In the genomic region with DNA sequence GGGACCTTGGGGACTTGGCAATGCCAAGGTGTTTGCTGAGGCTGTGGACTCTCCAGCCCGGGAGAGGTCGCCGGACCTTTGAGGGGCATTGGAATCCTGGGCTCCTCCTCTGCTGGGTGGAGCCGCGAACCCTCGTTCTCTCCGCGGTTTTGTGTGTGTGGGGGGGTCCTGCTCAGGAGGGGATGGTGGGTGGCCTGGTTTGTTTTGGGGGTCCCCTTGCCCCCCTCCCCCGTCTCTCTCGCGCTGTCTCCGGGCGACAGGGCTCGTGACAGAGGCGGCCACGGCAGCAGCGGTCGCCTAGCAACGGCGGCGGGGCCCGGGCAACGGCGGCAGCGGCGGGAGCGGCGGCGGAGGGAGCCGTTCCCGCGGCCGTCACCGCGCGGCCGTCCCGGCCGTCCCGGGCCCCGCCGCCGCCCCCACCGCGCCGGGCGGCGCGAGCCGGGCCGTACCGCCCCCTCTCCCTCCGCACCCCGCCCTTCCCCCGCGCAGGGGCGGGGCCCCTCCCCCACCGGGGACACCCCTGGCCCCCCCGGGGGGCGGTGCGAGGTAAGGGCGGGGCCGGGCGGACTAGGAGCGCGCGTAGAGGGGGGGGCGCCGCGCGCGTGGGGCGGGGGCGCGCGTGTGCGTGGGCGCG, we compare ENCODE assay signal across 8 cellular contexts. TPM values are rescaled to one million over a fixed set of nuclear protein-coding genes. Genes with fewer than 3 reads are reported as not detected.
A peak's percentile ranks its signal among the peaks of the same experiment; 100 is the strongest.
DNase-seq lines count a peak whose midpoint lies in the region; TF ChIP-seq lines count a peak whose summit lies in the region.

No MANE protein-coding gene starts in this region.

- peaks cover 84% of the 10 kb centered on the region for H3K4me1 Mint-ChIP-seq in HFFc6 (ENCODE audit: low read depth)

- peak overlapping the region; percentile 87 to 97 for H3K27ac ChIP-seq in coronary artery

- no peaks in the 10 kb centered on the region for H3K9me3 Mint-ChIP-seq in HFFc6

- H3K36me3 Mint-ChIP-seq in HFFc6 (ENCODE audit: low read depth) = peaks cover 22% of the 10 kb centered on the region

- TF ChIP-seq CTCF in BJ (IDR thresholded peaks at IDR 0.05; ENCODE audit: insufficient read depth, low read depth, low read length) = no peak; the same call in 1 of the 2 replicates
- TF ChIP-seq CTCF in HFFc6 (IDR thresholded peaks at IDR 0.05) = no peak
- no peak for TF ChIP-seq CTCF in coronary artery (IDR thresholded peaks at IDR 0.05)
- no peak for TF ChIP-seq CTCF in lower leg skin (IDR thresholded peaks at IDR 0.05)

- H3K36me3 ChIP-seq in BJ (ENCODE audit: control insufficient read depth, insufficient read depth, low read length) = peaks cover 5% of the 10 kb centered on the region

- DNase-seq in BJ (ENCODE audit: low read depth) (no peak), HFFc6 (no peak), coronary artery (ENCODE audit: low spot score) (no peak), lower leg skin (ENCODE audit: low spot score in 2 of 2) (no peak), amniotic stem cell (lab: John Stamatoyannopoulos, UW) (no peak), SW480 (ENCODE audit: low spot score) (no peak)
- DNase-seq in activated CD4-positive, CD25-positive, alpha-beta regulatory T cell (lab: John Stamatoyannopoulos, UW) = peak in 3 of 4 experiments; percentile 25 to 44 (median 41)
- peak; percentile 61 for DNase-seq in stimulated activated CD8-positive, alpha-beta memory T cell treated with anti-CD3 and anti-CD28 coated beads, Interleukin-12 subunit alpha, Interleukin-12 subunit beta, amount 100 ng/mL, for 4 hours (ENCODE audit: low read depth)

- no peak for TF ChIP-seq POLR2A in lower leg skin (IDR thresholded peaks at IDR 0.05)

- 0 to 2% methylated on average over 16 to 20 of the region's 79 CpGs for WGBS in lower leg skin, 2 donors

- H3K27me3 Mint-ChIP-seq in HFFc6 (ENCODE audit: insufficient read depth) = peaks cover 3% of the 10 kb centered on the region; the same call in 1 of the 2 replicates

- no peaks in the 10 kb centered on the region for H3K27me3 ChIP-seq in BJ (ENCODE audit: control insufficient read depth, insufficient read depth, low read length)

- intact Hi-C loops in lower leg skin (cut with DNase I; ENCODE audit: low total_unique reads) = no loop called here

- CTCF ChIA-PET in BJ (lab: Yijun Ruan, JAX) = no interaction called here

- H3K4me3 Mint-ChIP-seq in HFFc6 = peak overlapping the region; percentile 90

- peak overlapping the region; percentile 92 for H3K27ac Mint-ChIP-seq in HFFc6

- H3K4me3 ChIP-seq in BJ (ENCODE audit: low read depth, low read length) (peak overlapping the region; percentile 55), coronary artery (peak overlapping the region; percentile 80), lower leg skin (ENCODE audit: low read depth, poor library complexity, severe bottlenecking) (peak overlapping the region; percentile 18)

- POLR2A ChIA-PET in BJ (lab: Charles Lee) = no interaction called here

RNA-seq across cellular contexts. Expression of gene SYNGAP1, which starts 7.8 kb away (rescaled TPM):
- polyA plus RNA-seq in BJ (2011; rRNA removed) = 4.2 and 5.7 TPM in 2 replicates
- polyA minus RNA-seq in BJ (2011; rRNA and poly(A)+ RNA removed) = 5.6 and 6.5 TPM in 2 replicates
- 10 to 100 TPM; 10.5 to 15.0 (median 13.3) TPM for total RNA-seq in HFFc6 (2021; fragmentation: NEBNext Ultra II Directional; extraction: Animal tissue kit (Norgen Biotek cat#: 25700))
- 10 to 100 TPM in 2 of 4 donors, 1 to 10 TPM in 2; 7.5 to 21.1 (median 9.4) TPM for total RNA-seq in lower leg skin

RNA-seq across cellular contexts. Expression of gene CUTA, which starts 9.8 kb away (rescaled TPM):
- polyA plus RNA-seq in BJ (2011; rRNA removed) = 347 and 369 TPM in 2 replicates
- polyA minus RNA-seq in BJ (2011; rRNA and poly(A)+ RNA removed) = 109 and 127 TPM in 2 replicates
- 100 to 1,000 TPM; 464 to 546 (median 536) TPM for total RNA-seq in HFFc6 (2021; fragmentation: NEBNext Ultra II Directional; extraction: Animal tissue kit (Norgen Biotek cat#: 25700))
- total RNA-seq in lower leg skin = 100 to 1,000 TPM in 3 of 4 donors, 10 to 100 TPM in 1; 96.5 to 162 (median 153) TPM

RNA-seq across cellular contexts. Expression of gene PHF1, which starts 16.9 kb away (rescaled TPM):
- 37.8 and 54.6 TPM in 2 replicates for polyA plus RNA-seq in BJ (2011; rRNA removed)
- polyA minus RNA-seq in BJ (2011; rRNA and poly(A)+ RNA removed) = 24.4 and 25.0 TPM in 2 replicates
- 10 to 100 TPM; 43.2 to 52.8 (median 51.4) TPM for total RNA-seq in HFFc6 (2021; fragmentation: NEBNext Ultra II Directional; extraction: Animal tissue kit (Norgen Biotek cat#: 25700))
- total RNA-seq in lower leg skin = 10 to 100 TPM; 40.9 to 73.0 (median 64.8) TPM

RNA-seq across cellular contexts. Expression of gene ZBTB9, which starts 26.7 kb away (rescaled TPM):
- 4.4 and 5.7 TPM in 2 replicates for polyA plus RNA-seq in BJ (2011; rRNA removed)
- polyA minus RNA-seq in BJ (2011; rRNA and poly(A)+ RNA removed) = 6.5 and 8.1 TPM in 2 replicates
- 1 to 10 TPM; 6.4 to 9.2 (median 7.6) TPM for total RNA-seq in HFFc6 (2021; fragmentation: NEBNext Ultra II Directional; extraction: Animal tissue kit (Norgen Biotek cat#: 25700))
- 1 to 10 TPM; 4.0 to 5.4 (median 4.6) TPM for total RNA-seq in lower leg skin

RNA-seq across cellular contexts. Expression of gene KIFC1, which starts 36.1 kb away (rescaled TPM):
- 24.2 and 32.4 TPM in 2 replicates for polyA plus RNA-seq in BJ (2011; rRNA removed)
- 20.8 and 29.6 TPM in 2 replicates for polyA minus RNA-seq in BJ (2011; rRNA and poly(A)+ RNA removed)
- total RNA-seq in HFFc6 (2021; fragmentation: NEBNext Ultra II Directional; extraction: Animal tissue kit (Norgen Biotek cat#: 25700)) = 10 to 100 TPM; 20.6 to 43.5 (median 38.6) TPM
- total RNA-seq in lower leg skin = 10 to 100 TPM in 1 of 4 donors, 1 to 10 TPM in 3; 4.1 to 14.6 (median 9.3) TPM

Comparison
In these comparisons a context has a peak if more than half of its experiments do, and no peak if none do; other contexts are left out.
1. DNase-seq: peak in activated CD4-positive, CD25-positive, alpha-beta regulatory T cell (3 of 4) and stimulated activated CD8-positive, alpha-beta memory T cell treated with anti-CD3 and anti-CD28 coated beads, Interleukin-12 subunit alpha, Interleukin-12 subunit beta, amount 100 ng/mL, for 4 hours (single experiment); none in BJ (single experiment), HFFc6 (single experiment), coronary artery (single experiment), lower leg skin (0 of 2), amniotic stem cell (single experiment) and SW480 (single experiment).
2. H3K4me3 ChIP-seq: peak in every context shown above with its lines; median percentile 80 in coronary artery; 55 in BJ; 18 in lower leg skin.